Comparison of ENCODE assay signal across 1 cellular context in genomic region chr12:124340080-124340900, GRCh38.
TF ChIP-seq lines count a peak whose summit lies in the region.

No MANE protein-coding gene starts in this region.

TF ChIP-seq in K562, 482 proteins besides CTCF, POLR2A, EP300 and RAD21:
- TF ChIP-seq C11orf30 (IDR thresholded peaks at IDR 0.05; ENCODE audit: low read depth) (no peak), POLR2G (IDR thresholded peaks at IDR 0.05; ENCODE audit: low read depth, low read length) (peak; percentile 45), PHF21A (IDR thresholded peaks at IDR 0.05; ENCODE audit: borderline replicate concordance, low read depth) (no peak), KDM1A (IDR thresholded peaks at IDR 0.05) (no peak)
TF ChIP-seq in K562: peak in this region for 1.
